Comparison of ENCODE assay signal across 8 cellular contexts in genomic region chr6:27096834-27097511, GRCh38.
DNase-seq lines count a peak whose midpoint lies in the region; ATAC-seq, FAIRE-seq and TF ChIP-seq lines count a peak whose summit lies in the region.

No MANE protein-coding gene starts in this region.

- H3K9ac ChIP-seq in astrocyte (ENCODE audit: low read length), result peak overlapping the region; percentile 77

- H3K27me3 ChIP-seq in astrocyte (ENCODE audit: insufficient read depth, low read length), result peaks cover 4% of the 10 kb centered on the region

- peak overlapping the region; percentile 87 for H3K4me2 ChIP-seq in astrocyte (ENCODE audit: low read length)

- ATAC-seq in GM18909 (IDR thresholded peaks at IDR 0.05; ENCODE audit: poor library complexity, unreplicated experiment) (no peak), HG03521 (IDR thresholded peaks at IDR 0.05; ENCODE audit: unreplicated experiment) (no peak)

- no peaks in the 10 kb centered on the region for H3K36me3 ChIP-seq in astrocyte (ENCODE audit: insufficient read depth, low read length)

- DNase-seq in DMS53 treated with DMSO at 0.1 percent for 48 hours (lab: John Stamatoyannopoulos, UW; ENCODE audit: unreplicated experiment), result peak; percentile 64
- peak; percentile 77 for DNase-seq in LHCN-M2 (ENCODE audit: low read depth)
- DNase-seq in astrocyte (ENCODE audit: low read depth), result peak; percentile 67
- peak; percentile 83 for DNase-seq in iris pigment epithelial cell (ENCODE audit: low read depth)
- DNase-seq in stimulated activated CD4-positive, alpha-beta T cell treated with anti-CD3 and anti-CD28 coated beads, Interleukin-15, amount 100 ng/mL, for 24 hours, result peak; percentile 74
- no peak for DNase-seq in stimulated activated naive CD4-positive, alpha-beta T cell (lab: John Stamatoyannopoulos, UW)

- no peaks in the 10 kb centered on the region for H3K79me2 ChIP-seq in astrocyte (ENCODE audit: insufficient read depth, low read length)

- H3K4me3 Mint-ChIP-seq in astrocyte (ENCODE audit: unreplicated experiment), result peak overlapping the region; percentile 91

- H3K9me3 ChIP-seq in astrocyte (ENCODE audit: insufficient read depth, low read depth, low read length), result no peaks in the 10 kb centered on the region

- FAIRE-seq in astrocyte (lab: Jason Lieb, UNC), result no peak

- peak overlapping the region; percentile 98 for H2AFZ ChIP-seq in astrocyte (ENCODE audit: low read depth, low read length)

- peaks cover 6% of the 10 kb centered on the region for H3K27me3 Mint-ChIP-seq in astrocyte (ENCODE audit: low read depth, unreplicated experiment)

- H3K4me1 Mint-ChIP-seq in astrocyte (ENCODE audit: low read depth, unreplicated experiment), result no peaks in the 10 kb centered on the region

- peak overlapping the region; percentile 69 for H3K27ac Mint-ChIP-seq in astrocyte (ENCODE audit: unreplicated experiment)

- TF ChIP-seq CTCF in astrocyte (IDR thresholded peaks at IDR 0.05; ENCODE audit: insufficient read depth, low read depth, low read length), result no peak

- no peaks in the 10 kb centered on the region for H3K9me3 Mint-ChIP-seq in astrocyte (ENCODE audit: unreplicated experiment)

- H3K4me3 ChIP-seq in astrocyte (ENCODE audit: insufficient read depth, low read depth, low read length), result peak overlapping the region; percentile 84

- H4K20me1 ChIP-seq in astrocyte (ENCODE audit: insufficient read depth, low read length), result no peaks in the 10 kb centered on the region

- peaks cover 9% of the 10 kb centered on the region for H3K4me1 ChIP-seq in astrocyte (ENCODE audit: insufficient read depth, low read length)

- no peak overlapping the region for H3K27ac ChIP-seq in astrocyte (ENCODE audit: low read depth, low read length)

- no peaks in the 10 kb centered on the region for H3K36me3 Mint-ChIP-seq in astrocyte (ENCODE audit: low read depth, unreplicated experiment)

Comparison
In these comparisons a context has a peak if more than half of its experiments do, and no peak if none do; other contexts are left out.
1. DNase-seq: peak in DMS53 treated with DMSO at 0.1 percent for 48 hours (single experiment), LHCN-M2 (single experiment), astrocyte (single experiment), iris pigment epithelial cell (single experiment) and stimulated activated CD4-positive, alpha-beta T cell treated with anti-CD3 and anti-CD28 coated beads, Interleukin-15, amount 100 ng/mL, for 24 hours (single experiment); none in stimulated activated naive CD4-positive, alpha-beta T cell (0 of 6).